23 cellular contexts compared by ENCODE assay signal in genomic region chr4:124684301-124684700, GRCh38. TPM values are rescaled to one million over a fixed set of nuclear protein-coding genes. Genes with fewer than 3 reads are reported as not detected.
DNase-seq lines count a peak whose midpoint lies in the region; ATAC-seq and TF ChIP-seq lines count a peak whose summit lies in the region.
"Had no signal": no experiment of that assay in that cellular context is flagged by ENCODE, and none has a peak within 500 bp of the region (broad histone marks: within the 10 kb centered on the region; RNA-seq: fewer than 3 reads in every experiment).

No MANE protein-coding gene starts in this region.

- H3K36me3 Mint-ChIP-seq in activated naive CD4-positive, alpha-beta T cell treated with anti-CD3 and anti-CD28 coated beads, Interleukin-2, amount 50 U/mL, for 72 hours: no peaks in the 10 kb centered on the region
- H3K36me3 Mint-ChIP-seq: activated naive CD8-positive, alpha-beta T cell treated with anti-CD3 and anti-CD28 coated beads for 36 hours had no signal

- H3K4me1 ChIP-seq in RWPE2 (ENCODE audit: insufficient read depth, poor library complexity, severe bottlenecking): peaks cover 32% of the 10 kb centered on the region
- H3K4me1 ChIP-seq in Peyer's patch: no peaks in the 10 kb centered on the region
- H3K4me1 ChIP-seq: BLaER1 had no signal

- no peaks in the 10 kb centered on the region for H3K9me3 ChIP-seq in RWPE2 (ENCODE audit: severe bottlenecking)
- no peaks in the 10 kb centered on the region for H3K9me3 ChIP-seq in Peyer's patch

- no peak overlapping the region for H3K27ac Mint-ChIP-seq in activated naive CD4-positive, alpha-beta T cell treated with anti-CD3 and anti-CD28 coated beads, Interleukin-2, amount 50 U/mL, for 72 hours
- H3K27ac Mint-ChIP-seq: activated naive CD8-positive, alpha-beta T cell treated with anti-CD3 and anti-CD28 coated beads for 36 hours; activated T-helper 1 cell treated with anti-CD3 and anti-CD28 coated beads, Interleukin-12 subunit alpha, Interleukin-12 subunit beta, Interleukin-2, Interleukin-4 antibody, amounts not matched to agents 30 ng/mL and 10 ng/mL and 1 ng/mL, durations not matched to agents 14 hours and 24 hours and 36 hours; type B pancreatic cell had no signal

- no peaks in the 10 kb centered on the region for H3K27me3 ChIP-seq in RWPE2 (ENCODE audit: insufficient read depth, poor library complexity, severe bottlenecking)
- no peaks in the 10 kb centered on the region for H3K27me3 ChIP-seq in Peyer's patch
- H3K27me3 ChIP-seq: BLaER1 had no signal

- no peak for DNase-seq in activated naive CD4-positive, alpha-beta T cell treated with anti-CD3 and anti-CD28 coated beads, Interleukin-2, amount 50 U/mL, for 72 hours (ENCODE audit: low spot score in 2 of 2)
- DNase-seq in activated naive CD4-positive, alpha-beta T cell (lab: John Stamatoyannopoulos, UW): no peak
- DNase-seq in RWPE2 (ENCODE audit: low spot score) (no peak), fibroblast of pulmonary artery (ENCODE audit: low read depth) (peak; percentile 17), RPMI8226 (no peak), amniotic stem cell (lab: John Stamatoyannopoulos, UW) (no peak), Peyer's patch (no peak)
- DNase-seq: activated CD4-positive, CD25-positive, alpha-beta regulatory T cell; activated naive CD8-positive, alpha-beta T cell treated with anti-CD3 and anti-CD28 coated beads for 36 hours; effector CD4-positive, alpha-beta T cell; GM23248; head of caudate nucleus; KBM-7; NCI-H524 treated with DMSO at 0.1 percent for 48 hours; posterior cingulate gyrus; stimulated activated CD8-positive, alpha-beta memory T cell treated with anti-CD3 and anti-CD28 coated beads, Interleukin-4, amount 100 ng/mL, for 48 hours; T-helper 9 cell had no signal

- TF ChIP-seq POLR2A in Peyer's patch (IDR thresholded peaks at IDR 0.05): no peak

- no peak overlapping the region for H3K4me3 ChIP-seq in RWPE2 (ENCODE audit: severe bottlenecking)
- H3K4me3 ChIP-seq in fibroblast of pulmonary artery (replicated peaks; ENCODE audit: low read depth, low read length): no peak overlapping the region
- H3K4me3 ChIP-seq in Peyer's patch: no peak overlapping the region
- H3K4me3 ChIP-seq: BLaER1, GM23248 had no signal

- TF ChIP-seq CTCF in RWPE2 (IDR thresholded peaks at IDR 0.05; ENCODE audit: poor library complexity, severe bottlenecking) (no peak), fibroblast of pulmonary artery (IDR thresholded peaks at IDR 0.05; ENCODE audit: low read length, missing control alignments) (no peak), Peyer's patch (IDR thresholded peaks at IDR 0.05) (no peak)

- peaks cover 0 to 3% of the 10 kb centered on the region in 2 donors for H3K9me3 Mint-ChIP-seq in activated naive CD4-positive, alpha-beta T cell treated with anti-CD3 and anti-CD28 coated beads, Interleukin-2, amount 50 U/mL, for 72 hours
- H3K9me3 Mint-ChIP-seq: activated naive CD8-positive, alpha-beta T cell treated with anti-CD3 and anti-CD28 coated beads for 36 hours; activated T-helper 1 cell treated with anti-CD3 and anti-CD28 coated beads, Interleukin-12 subunit alpha, Interleukin-12 subunit beta, Interleukin-2, Interleukin-4 antibody, amounts not matched to agents 30 ng/mL and 10 ng/mL and 1 ng/mL, durations not matched to agents 14 hours and 24 hours and 36 hours had no signal

- ATAC-seq in activated naive CD4-positive, alpha-beta T cell treated with anti-CD3 and anti-CD28 coated beads, Interleukin-2, amount 50 U/mL, for 72 hours: peak; percentile 47 to 78
- ATAC-seq in RWPE2 (ENCODE audit: low read depth) (peak; percentile 56; the same call in 2 of the 3 replicates), GM19395 (IDR thresholded peaks at IDR 0.05; ENCODE audit: unreplicated experiment) (no peak)
- ATAC-seq: left lobe of liver, Right ventricle myocardium inferior had no signal

- H3K27ac ChIP-seq in RWPE2 (ENCODE audit: poor library complexity, severe bottlenecking) (peak overlapping the region; percentile 24), Peyer's patch (no peak overlapping the region)
- H3K27ac ChIP-seq: BLaER1, GM23248 had no signal

- H3K36me3 ChIP-seq in RWPE2 (ENCODE audit: low read depth) (peaks cover 65% of the 10 kb centered on the region), Peyer's patch (no peaks in the 10 kb centered on the region)

RNA-seq across cellular contexts. Expression of gene ANKRD50, which starts 28.2 kb away (rescaled TPM):
- 1 to 10 TPM in 1 of 2 donors, under 1 TPM in 1; 0.51 to 2.4 TPM for total RNA-seq in activated naive CD4-positive, alpha-beta T cell treated with anti-CD3 and anti-CD28 coated beads, Interleukin-2, amount 50 U/mL, for 72 hours
- total RNA-seq in Peyer's patch: 10 to 100 TPM in 2 of 4 donors, 1 to 10 TPM in 2; 9.6 to 16.1 (median 12.3) TPM
